In genomic region chr20:542777-543368, GRCh38 we compare ENCODE assay signal across 8 cellular contexts. TPM values are rescaled to one million over a fixed set of nuclear protein-coding genes. Genes with fewer than 3 reads are reported as not detected.
A peak's percentile ranks its signal among the peaks of the same experiment; 100 is the strongest.
DNase-seq lines count a peak whose midpoint lies in the region; ATAC-seq and TF ChIP-seq lines count a peak whose summit lies in the region.

No MANE protein-coding gene starts in this region.

- H3K4me1 Mint-ChIP-seq in activated naive CD4-positive, alpha-beta T cell treated with anti-CD3 and anti-CD28 coated beads for 36 hours (ENCODE audit: low read depth): peaks cover 56% of the 10 kb centered on the region

- peaks cover 30% of the 10 kb centered on the region for H3K36me3 Mint-ChIP-seq in activated naive CD4-positive, alpha-beta T cell treated with anti-CD3 and anti-CD28 coated beads for 36 hours (ENCODE audit: low read depth)

- H3K9me3 Mint-ChIP-seq in activated naive CD4-positive, alpha-beta T cell treated with anti-CD3 and anti-CD28 coated beads for 36 hours: peaks cover 5% of the 10 kb centered on the region

- CTCF ChIA-PET in activated naive CD4-positive, alpha-beta T cell treated with anti-CD3 and anti-CD28 coated beads for 36 hours (lab: Charles Lee): interaction anchor here (1.1 to 1.3 kb wide), 2 partner anchors 11 to 36 kb away, joined by 3 to 12 read pairs; no protein-coding TSS in a partner anchor

- intact Hi-C loops in activated naive CD4-positive, alpha-beta T cell treated with anti-CD3 and anti-CD28 coated beads for 36 hours (cut with micrococcal nuclease): loop anchor here (1.0 to 5.0 kb wide), 6 partner anchors 14 to 1559 kb away; partner anchors contain the start of genes FAM110A, RBCK1, SRXN1 and STK35
- intact Hi-C loops in left ventricle myocardium superior (cut with micrococcal nuclease): no loop called here

- peaks cover 2% of the 10 kb centered on the region for H3K27me3 Mint-ChIP-seq in activated naive CD4-positive, alpha-beta T cell treated with anti-CD3 and anti-CD28 coated beads for 36 hours (ENCODE audit: low read depth)

- H3K4me3 ChIP-seq in NB4 (ENCODE audit: low read depth, low read length) (peak overlapping the region; percentile 91), retinal pigment epithelial cell (ENCODE audit: low read length) (peak overlapping the region; percentile 89)

- ATAC-seq in GM21576 (IDR thresholded peaks at IDR 0.05; ENCODE audit: unreplicated experiment) (peak; percentile 29), left ventricle myocardium superior (peak; percentile 23)

- TF ChIP-seq POLR2A in NB4 (IDR thresholded peaks at IDR 0.05; ENCODE audit: extremely low read depth, insufficient read length): no peak

- peak overlapping the region; percentile 41 for H3K27ac Mint-ChIP-seq in activated naive CD4-positive, alpha-beta T cell treated with anti-CD3 and anti-CD28 coated beads for 36 hours

- DNase-seq in D341Med (ENCODE audit: low spot score) (peak; percentile 70), NB4 (ENCODE audit: low read depth) (peak; percentile 58), left ventricle myocardium superior (peak; percentile 43), retinal pigment epithelial cell (ENCODE audit: low read depth) (no peak), Ammon's horn (ENCODE audit: low spot score) (no peak), NCI-H2029 (lab: John Stamatoyannopoulos, UW) (no peak)
- peak; percentile 36 for DNase-seq in activated naive CD4-positive, alpha-beta T cell treated with anti-CD3 and anti-CD28 coated beads for 36 hours

- TF ChIP-seq CTCF in NB4 (IDR thresholded peaks at IDR 0.05; ENCODE audit: low read depth, low read length): no peak
- no peak for TF ChIP-seq CTCF in retinal pigment epithelial cell (conservative IDR thresholded peaks at IDR 0.05; ENCODE audit: low read depth, low read length)

- peak overlapping the region; percentile 81 for H3K4me3 Mint-ChIP-seq in activated naive CD4-positive, alpha-beta T cell treated with anti-CD3 and anti-CD28 coated beads for 36 hours

RNA-seq across cellular contexts. Expression of gene CSNK2A1, which starts 0.7 kb away (rescaled TPM):
- 100 to 1,000 TPM; 164 to 167 TPM for total RNA-seq in activated naive CD4-positive, alpha-beta T cell treated with anti-CD3 and anti-CD28 coated beads for 36 hours
- total RNA-seq in left ventricle myocardium superior: 116 TPM

Comparison
In these comparisons a context has a peak if more than half of its experiments do, and no peak if none do; other contexts are left out.
1. DNase-seq: peak in D341Med (single experiment), NB4 (single experiment), activated naive CD4-positive, alpha-beta T cell treated with anti-CD3 and anti-CD28 coated beads for 36 hours (single experiment) and left ventricle myocardium superior (single experiment); none in retinal pigment epithelial cell (single experiment), Ammon's horn (single experiment) and NCI-H2029 (single experiment).